9 cellular contexts compared by ENCODE assay signal in genomic region chr19:19032420-19033175, GRCh38. TPM values are rescaled to one million over a fixed set of nuclear protein-coding genes. Genes with fewer than 3 reads are reported as not detected.
DNase-seq lines count a peak whose midpoint lies in the region; ATAC-seq, FAIRE-seq and TF ChIP-seq lines count a peak whose summit lies in the region.
"Had no signal": no experiment of that assay in that cellular context is flagged by ENCODE, and none has a peak within 500 bp of the region (broad histone marks: within the 10 kb centered on the region; RNA-seq: fewer than 3 reads in every experiment).

No MANE protein-coding gene starts in this region.

- H3K27ac Mint-ChIP-seq in CD4-positive, alpha-beta memory T cell = peak overlapping the region; percentile 84 to 97 (median 90)

- POLR2A ChIA-PET in CD4-positive, alpha-beta memory T cell (lab: Charles Lee; ENCODE audit: partially characterized antibody) = interaction anchor here (0.7 kb wide), 1 partner anchor 33 kb away, joined by 3 read pairs; no protein-coding TSS in a partner anchor
- POLR2A ChIA-PET in RWPE1 (lab: Yijun Ruan, JAX; ENCODE audit: low non-redundant PET) = interaction anchor here (0.6 kb wide), 1 partner anchor 62 kb away, joined by 4 read pairs; no protein-coding TSS in a partner anchor

- H3K4me1 ChIP-seq in CD4-positive, alpha-beta memory T cell (ENCODE audit: insufficient read depth, low read length) = peaks cover 23% of the 10 kb centered on the region
- H3K4me1 ChIP-seq in neuron (ENCODE audit: insufficient read depth, low read length) = peaks cover 11% of the 10 kb centered on the region
- H3K4me1 ChIP-seq in stomach smooth muscle (ENCODE audit: control insufficient read depth, insufficient read depth, low read length) = peaks cover 18% of the 10 kb centered on the region

- H2AFZ ChIP-seq in neuron (ENCODE audit: low read depth, low read length) = peak overlapping the region; percentile 71

- H3K4me1 Mint-ChIP-seq in CD4-positive, alpha-beta memory T cell = peaks cover 16 to 43% (median 28%) of the 10 kb centered on the region in 4 donors

- intact Hi-C loops in CD4-positive, alpha-beta memory T cell (cut with micrococcal nuclease) = loop anchor here (1.0 to 10.0 kb wide), 2 partner anchors 31 to 118 kb away; partner anchors contain the start of genes COPE, DDX49 and SLC25A42

- peak overlapping the region; percentile 81 for H3K4me3 ChIP-seq in CD4-positive, alpha-beta memory T cell (ENCODE audit: low read length in 2 of 2)
- peak overlapping the region; percentile 92 for H3K4me3 ChIP-seq in Jurkat, Clone E6-1 (ENCODE audit: low read length)
- H3K4me3 ChIP-seq in neuron (ENCODE audit: low read length) (peak overlapping the region; percentile 61), stomach smooth muscle (ENCODE audit: low read length in 2 of 2) (peak overlapping the region; percentile 64 to 90)

- ATAC-seq in GM21423 (IDR thresholded peaks at IDR 0.05; ENCODE audit: unreplicated experiment) = peak; percentile 40

- peak overlapping the region; percentile 91 to 97 (median 93) for H3K4me3 Mint-ChIP-seq in CD4-positive, alpha-beta memory T cell

- H3K27ac ChIP-seq in CD4-positive, alpha-beta memory T cell (ENCODE audit: low read depth, low read length) = peak overlapping the region; percentile 82
- H3K27ac ChIP-seq in RWPE1 (peak overlapping the region; percentile 92), stomach smooth muscle (ENCODE audit: low read length) (peak overlapping the region; percentile 60)

- no peak for FAIRE-seq in frontal cortex (lab: Jason Lieb, UNC)
- FAIRE-seq: endometrium had no signal

- H3K9ac ChIP-seq in stomach smooth muscle (ENCODE audit: low read length in 2 of 2) = peak overlapping the region; percentile 80 to 93

- H3K27me3 Mint-ChIP-seq in CD4-positive, alpha-beta memory T cell = no peaks in the 10 kb centered on the region

- peak; percentile 41 to 83 (median 55) for DNase-seq in CD4-positive, alpha-beta memory T cell
- DNase-seq in Jurkat, Clone E6-1 (ENCODE audit: low read depth, low spot score) = peak; percentile 97
- DNase-seq in RWPE1 (ENCODE audit: low spot score) (peak; percentile 80), frontal cortex (ENCODE audit: low spot score in 2 of 2) (peak; percentile 83 to 93)
- peak; percentile 70 for DNase-seq in activated gamma-delta T cell treated with anti-CD3 and anti-CD28 coated beads, Interleukin-2, amount 50 U/mL, for 16 hours (ENCODE audit: low read depth)

- no peaks in the 10 kb centered on the region for H3K9me3 ChIP-seq in CD4-positive, alpha-beta memory T cell (ENCODE audit: control insufficient read depth in 1 of 2, low read length in 2 of 2)
- H3K9me3 ChIP-seq in neuron (ENCODE audit: low read length) = peaks cover 2% of the 10 kb centered on the region
- no peaks in the 10 kb centered on the region for H3K9me3 ChIP-seq in stomach smooth muscle (ENCODE audit: control insufficient read depth in 2 of 2, low read length in 2 of 2)

- CTCF ChIA-PET in CD4-positive, alpha-beta memory T cell (lab: Charles Lee; ENCODE audit: partially characterized antibody) = no interaction called here
- CTCF ChIA-PET in RWPE1 (lab: Yijun Ruan, JAX) = no interaction called here

- H3K36me3 Mint-ChIP-seq in CD4-positive, alpha-beta memory T cell = peaks cover 18 to 27% of the 10 kb centered on the region in 2 donors

- no peaks in the 10 kb centered on the region for H3K9me3 Mint-ChIP-seq in CD4-positive, alpha-beta memory T cell

- peaks cover 10% of the 10 kb centered on the region for H3K36me3 ChIP-seq in CD4-positive, alpha-beta memory T cell (ENCODE audit: insufficient read depth, low read length)
- peaks cover 32% of the 10 kb centered on the region for H3K36me3 ChIP-seq in neuron (ENCODE audit: insufficient read depth, low read length)
- H3K36me3 ChIP-seq in stomach smooth muscle (ENCODE audit: control insufficient read depth in 2 of 2, insufficient read depth in 2 of 2, low read length in 2 of 2) = peaks cover 9 to 16% of the 10 kb centered on the region in 2 donors

- H3K27me3 ChIP-seq in CD4-positive, alpha-beta memory T cell (ENCODE audit: insufficient read depth, low read length) = no peaks in the 10 kb centered on the region
- H3K27me3 ChIP-seq in neuron (ENCODE audit: insufficient read depth, low read length) (no peaks in the 10 kb centered on the region), stomach smooth muscle (ENCODE audit: control insufficient read depth in 1 of 2, insufficient read depth in 2 of 2, low read length in 2 of 2) (no peaks in the 10 kb centered on the region)

- TF ChIP-seq CTCF in RWPE1 (conservative IDR thresholded peaks at IDR 0.05; ENCODE audit: low read depth) = no peak; the same call in 1 of the 2 replicates

RNA-seq across cellular contexts. Expression of gene SUGP2, which starts 0.7 kb away (rescaled TPM):
- 100 to 1,000 TPM; 111 to 113 TPM for total RNA-seq in CD4-positive, alpha-beta memory T cell
- 1 to 10 TPM; 3.9 to 8.2 TPM for polyA plus RNA-seq in CD4-positive, alpha-beta memory T cell
- polyA plus RNA-seq in Jurkat, Clone E6-1 (2012; ENCODE audit: insufficient read depth, insufficient read length) = 83.5 TPM
- total RNA-seq in frontal cortex = 90.5 TPM

RNA-seq across cellular contexts. Expression of gene ARMC6, which starts 0.8 kb away (rescaled TPM):
- 10 to 100 TPM; 11.8 to 12.8 TPM for total RNA-seq in CD4-positive, alpha-beta memory T cell
- polyA plus RNA-seq in CD4-positive, alpha-beta memory T cell = 10 to 100 TPM; 23.6 to 25.8 TPM
- polyA plus RNA-seq in Jurkat, Clone E6-1 (2012; ENCODE audit: insufficient read depth, insufficient read length) = 70.6 TPM
- 56.3 TPM for total RNA-seq in frontal cortex

RNA-seq across cellular contexts. Expression of gene SLC25A42, which starts 31.2 kb away (rescaled TPM):
- total RNA-seq in CD4-positive, alpha-beta memory T cell = 10 to 100 TPM; 28.3 to 31.6 TPM
- 10 to 100 TPM; 11.3 to 13.7 TPM for polyA plus RNA-seq in CD4-positive, alpha-beta memory T cell
- 15.9 TPM for polyA plus RNA-seq in Jurkat, Clone E6-1 (2012; ENCODE audit: insufficient read depth, insufficient read length)
- total RNA-seq in frontal cortex = 10.2 TPM

Comparison
In these comparisons a context has a peak if more than half of its experiments do, and no peak if none do; other contexts are left out.
1. Peak in every context shown above with its lines: DNase-seq, ATAC-seq, H3K4me3 ChIP-seq and H3K27ac ChIP-seq.